Comparison of ENCODE assay signal across 15 cellular contexts in the genomic region with DNA sequence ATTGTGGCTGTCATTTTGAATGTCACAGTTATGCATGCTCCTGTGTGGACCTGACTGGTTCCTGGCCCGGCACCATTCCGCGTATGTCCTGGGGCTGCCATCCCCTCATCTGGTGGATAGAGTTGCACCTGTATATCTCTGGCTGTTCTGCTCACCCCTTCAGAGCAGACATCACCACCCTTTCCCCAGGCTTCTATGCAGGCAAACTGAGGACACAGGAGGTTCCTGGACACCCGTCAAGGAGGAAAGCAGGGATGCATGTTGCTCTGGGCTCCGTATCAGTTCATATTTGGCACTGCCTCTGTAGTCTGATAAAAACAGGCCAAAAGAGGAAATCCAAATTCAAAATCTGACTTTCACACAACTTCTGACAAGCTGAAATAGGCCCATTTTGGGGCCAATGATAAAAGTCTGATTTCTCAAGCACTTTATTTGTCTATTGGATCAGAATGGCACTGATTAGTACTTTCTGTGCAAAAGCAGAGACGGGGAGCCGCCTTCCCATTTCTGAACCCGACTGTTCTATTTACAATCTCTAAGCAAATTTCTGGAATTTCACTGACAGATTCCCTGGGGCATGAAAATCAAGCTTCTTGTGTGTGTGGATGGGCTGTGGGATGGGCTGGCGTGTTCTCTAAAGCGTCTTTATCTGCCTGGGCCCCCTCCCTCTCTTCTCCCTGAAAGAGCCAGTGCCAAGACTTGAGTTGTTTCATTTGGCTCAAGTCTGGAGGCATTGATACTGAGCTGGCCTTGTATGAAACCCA.
DNase-seq lines count a peak whose midpoint lies in the region; ATAC-seq and TF ChIP-seq lines count a peak whose summit lies in the region.
"Had no signal": no experiment of that assay in that cellular context is flagged by ENCODE, and none has a peak within 500 bp of the region (broad histone marks: within the 10 kb centered on the region; RNA-seq: fewer than 3 reads in every experiment).

No MANE protein-coding gene starts in this region.

- no peaks in the 10 kb centered on the region for H3F3A ChIP-seq in PC-3 (ENCODE audit: low read length, unreplicated experiment)

- H3K9me2 ChIP-seq in PC-3 (replicated peaks; ENCODE audit: low read length): no peaks in the 10 kb centered on the region

- POLR2A ChIA-PET in PC-3 (lab: Charles Lee; ENCODE audit: unreplicated experiment): no interaction called here

- no peak overlapping the region for H3K9ac ChIP-seq in PC-3 (ENCODE audit: low read length)
- H3K9ac ChIP-seq: KMS-11 had no signal

- BruUV-seq in PC-3 (replicated peaks; lab: Mats Ljungman, UMichigan): no TSS peak

- no peak overlapping the region for H3K4me2 ChIP-seq in PC-3 (ENCODE audit: low read length)
- H3K4me2 ChIP-seq: KMS-11 had no signal

- WGBS in suprapubic skin: 65% methylated on average over 10 of the region's 10 CpGs

- H3K4me1 ChIP-seq in suprapubic skin (peaks cover 28% of the 10 kb centered on the region), PC-3 (ENCODE audit: insufficient read depth, low read length) (no peaks in the 10 kb centered on the region)

- H2AFZ ChIP-seq in PC-3 (ENCODE audit: low read length): no peak overlapping the region

- peaks cover 5% of the 10 kb centered on the region for H3K36me3 Mint-ChIP-seq in nephron progenitor cell (ENCODE audit: low read depth)
- H3K36me3 Mint-ChIP-seq: natural killer cell had no signal

- H3K27me3 ChIP-seq in suprapubic skin: no peaks in the 10 kb centered on the region
- H3K27me3 ChIP-seq in PC-3 (ENCODE audit: low read length): no peaks in the 10 kb centered on the region

- H3K36me3 ChIP-seq in suprapubic skin (no peaks in the 10 kb centered on the region), PC-3 (ENCODE audit: low read depth, low read length) (no peaks in the 10 kb centered on the region)

- H3K27ac ChIP-seq in suprapubic skin (peak overlapping the region; percentile 59), PC-3 (ENCODE audit: low read length) (no peak overlapping the region)
- H3K27ac ChIP-seq: KMS-11 had no signal

- H3K9me3 Mint-ChIP-seq in nephron progenitor cell: no peaks in the 10 kb centered on the region
- H3K9me3 Mint-ChIP-seq: natural killer cell had no signal

- ATAC-seq in PC-3: no peak
- ATAC-seq: left colon, natural killer cell had no signal

- H3K9me3 ChIP-seq in suprapubic skin (no peaks in the 10 kb centered on the region), PC-3 (ENCODE audit: low read length) (no peaks in the 10 kb centered on the region)

- no peak for TF ChIP-seq POLR2A in suprapubic skin (IDR thresholded peaks at IDR 0.05)

- H3K27me3 Mint-ChIP-seq in nephron progenitor cell (ENCODE audit: low read depth, poor library complexity): no peaks in the 10 kb centered on the region

- no peaks in the 10 kb centered on the region for H4K20me1 ChIP-seq in PC-3 (ENCODE audit: low read length)

- peak overlapping the region; percentile 75 for H3K27ac Mint-ChIP-seq in nephron progenitor cell
- H3K27ac Mint-ChIP-seq: natural killer cell had no signal

- peak; percentile 39 for DNase-seq in NCI-H526 treated with DMSO at 0.1 percent for 48 hours (lab: John Stamatoyannopoulos, UW)
- peak; percentile 23 for DNase-seq in fibroblast of peridontal ligament (ENCODE audit: extremely low read depth)
- no peak for DNase-seq in nephron progenitor cell
- no peak for DNase-seq in suprapubic skin (ENCODE audit: low spot score in 2 of 2)
- no peak for DNase-seq in PC-3
- DNase-seq in GM20000 (ENCODE audit: low spot score): no peak
- no peak for DNase-seq in activated CD8-positive, alpha-beta memory T cell treated with anti-CD3 and anti-CD28 coated beads, Interleukin-2, amount 50 U/mL, for 48 hours
- no peak for DNase-seq in UCSD-AML1 (lab: John Stamatoyannopoulos, UW; ENCODE audit: unreplicated experiment)
- DNase-seq: GF-D8; left colon; natural killer cell; NCI-H1417; NCI-H510A; stimulated activated naive CD4-positive, alpha-beta T cell treated with Interleukin-2 at 50 U/mL for 16 hours had no signal

- no peak for TF ChIP-seq CTCF in nephron progenitor cell (IDR thresholded peaks at IDR 0.05)
- no peak for TF ChIP-seq CTCF in suprapubic skin (IDR thresholded peaks at IDR 0.05)
- TF ChIP-seq CTCF in PC-3 (conservative IDR thresholded peaks at IDR 0.05; ENCODE audit: low read depth, low read length): no peak
- TF ChIP-seq CTCF in GM20000 (IDR thresholded peaks at IDR 0.05; ENCODE audit: extremely low read depth, missing control alignments): no peak

- intact Hi-C loops in PC-3 (cut with micrococcal nuclease): no loop called here

- no peaks in the 10 kb centered on the region for H3K79me2 ChIP-seq in PC-3 (ENCODE audit: low read length)

- H3K4me3 ChIP-seq in suprapubic skin (no peak overlapping the region), PC-3 (ENCODE audit: low read length) (no peak overlapping the region)

- no peak for TF ChIP-seq EP300 in suprapubic skin (IDR thresholded peaks at IDR 0.05)

- H3K4me1 Mint-ChIP-seq in nephron progenitor cell: peaks cover 87% of the 10 kb centered on the region

- H3K4me3 Mint-ChIP-seq in nephron progenitor cell: no peak overlapping the region
- H3K4me3 Mint-ChIP-seq: natural killer cell had no signal

- CTCF ChIA-PET in PC-3 (lab: Charles Lee): no interaction called here

Comparison
In these comparisons a context has a peak if more than half of its experiments do, and no peak if none do; other contexts are left out.
1. DNase-seq: peak in NCI-H526 treated with DMSO at 0.1 percent for 48 hours (single experiment) and fibroblast of peridontal ligament (single experiment); none in nephron progenitor cell (single experiment), suprapubic skin (0 of 2), PC-3 (single experiment), GM20000 (single experiment), activated CD8-positive, alpha-beta memory T cell treated with anti-CD3 and anti-CD28 coated beads, Interleukin-2, amount 50 U/mL, for 48 hours (single experiment) and UCSD-AML1 (single experiment).